In the genomic region with DNA sequence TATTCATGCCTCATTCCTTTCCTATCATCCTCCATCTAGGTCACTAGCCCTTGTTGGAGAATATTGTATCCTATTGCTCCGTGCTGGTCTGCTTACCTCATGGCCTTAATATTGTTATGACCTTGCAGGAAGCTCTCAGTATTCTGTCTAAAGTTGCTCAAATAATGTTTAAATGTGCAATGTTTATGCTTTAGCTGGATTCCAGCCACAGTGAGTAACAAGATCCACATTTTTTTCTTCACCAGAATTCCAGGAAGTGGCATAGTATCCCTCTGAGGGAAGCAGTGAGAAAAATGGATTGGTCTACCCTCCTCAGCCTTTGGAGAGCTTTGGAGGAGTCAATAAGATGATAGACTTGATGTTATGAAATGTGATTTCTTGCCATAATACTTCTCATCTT, we compare ENCODE assay signal across 1 cellular context.
TF ChIP-seq lines count a peak whose summit lies in the region.

No MANE protein-coding gene starts in this region.

TF ChIP-seq in HepG2, 621 proteins besides CTCF, POLR2A, EP300 and RAD21 (continued from another document):
- TF ChIP-seq ZNF318 (CRISPR knock-in tag; IDR thresholded peaks at IDR 0.05) (no peak), PBX2 (CRISPR knock-in tag; IDR thresholded peaks at IDR 0.05) (no peak), ELK4 (CRISPR knock-in tag; IDR thresholded peaks at IDR 0.05; ENCODE audit: borderline replicate concordance) (no peak), FIP1L1 (IDR thresholded peaks at IDR 0.05; ENCODE audit: borderline replicate concordance, insufficient read depth, low read depth, low read length) (no peak), ZEB1 (IDR thresholded peaks at IDR 0.05; ENCODE audit: insufficient replicate concordance, low read depth) (no peak), MEF2D (CRISPR knock-in tag; IDR thresholded peaks at IDR 0.05) (no peak), ARNT2 (CRISPR knock-in tag; IDR thresholded peaks at IDR 0.05; ENCODE audit: low read depth) (no peak), NPAS2 (CRISPR knock-in tag; IDR thresholded peaks at IDR 0.05; ENCODE audit: borderline replicate concordance) (no peak), NR2F6 (IDR thresholded peaks at IDR 0.05) (no peak), NR2F6 (CRISPR knock-in tag; IDR thresholded peaks at IDR 0.05) (no peak), ZNF782 (CRISPR knock-in tag; IDR thresholded peaks at IDR 0.05; ENCODE audit: borderline replicate concordance) (no peak), EED (CRISPR knock-in tag; IDR thresholded peaks at IDR 0.05) (no peak), SP5 (CRISPR knock-in tag; IDR thresholded peaks at IDR 0.05; ENCODE audit: borderline replicate concordance, low read depth) (no peak)
TF ChIP-seq in HepG2: peak in this region for 0.
